In genomic region chr10:33099748-33100147, GRCh38 we compare ENCODE assay signal across 15 cellular contexts.
DNase-seq lines count a peak whose midpoint lies in the region; ATAC-seq, FAIRE-seq and TF ChIP-seq lines count a peak whose summit lies in the region.
"Had no signal": no experiment of that assay in that cellular context is flagged by ENCODE, and none has a peak within 500 bp of the region (broad histone marks: within the 10 kb centered on the region; RNA-seq: fewer than 3 reads in every experiment).

No MANE protein-coding gene starts in this region.

- ATAC-seq in activated naive CD4-positive, alpha-beta T cell treated with anti-CD3 and anti-CD28 coated beads, Interleukin-2, amount 50 U/mL, for 72 hours, result peak; percentile 60 to 73
- ATAC-seq in HG02588 (IDR thresholded peaks at IDR 0.05; ENCODE audit: unreplicated experiment), result no peak
- no peak for ATAC-seq in left ventricle myocardium superior
- ATAC-seq in HepG2, result no peak

- no peak overlapping the region for H4K8ac ChIP-seq in H1 (ENCODE audit: extremely low read depth, insufficient read depth, low read length)

- H3K4me1 ChIP-seq in H1 (replicated peaks in 1 of 4; ENCODE audit: control insufficient read depth in 3 of 4, insufficient read depth in 4 of 4, low read length in 3 of 4) (peaks cover 0 to 3% (median 0%) of the 10 kb centered on the region in 4 experiments; a peak in 1 of 7 replicates), HepG2 (ENCODE audit: insufficient read depth, low read length) (no peaks in the 10 kb centered on the region)
- H3K4me1 ChIP-seq: BE2C, upper lobe of left lung had no signal

- no peak overlapping the region for H3K27ac ChIP-seq in H1 (ENCODE audit: low read depth, low read length)
- H3K27ac ChIP-seq in HepG2 (ENCODE audit: extremely low read length, insufficient read depth, low read length), result no peak overlapping the region
- H3K27ac ChIP-seq: upper lobe of left lung had no signal

- no peaks in the 10 kb centered on the region for H3K79me1 ChIP-seq in H1 (ENCODE audit: low read depth, low read length)

- in situ Hi-C loops in HepG2 (cut with HindIII; ENCODE audit: extremely low pct_ligation_motif_present, low pct_unique_long_range_greater_than_20kb), result no loop called here

- intact Hi-C loops in left ventricle myocardium superior (cut with micrococcal nuclease), result no loop called here
- intact Hi-C loops in HepG2 (cut with micrococcal nuclease; ENCODE audit: unreplicated experiment), result no loop called here

- H4K91ac ChIP-seq in H1 (replicated peaks; ENCODE audit: insufficient read length, low read length), result no peak overlapping the region

- no peaks in the 10 kb centered on the region for H4K20me1 ChIP-seq in H1 (replicated peaks in 1 of 2; ENCODE audit: control insufficient read depth in 1 of 2, insufficient read depth in 2 of 2, low read length in 2 of 2)
- no peaks in the 10 kb centered on the region for H4K20me1 ChIP-seq in HepG2 (ENCODE audit: insufficient read depth, low read length)

- H2BK12ac ChIP-seq in H1 (ENCODE audit: low read depth, low read length), result no peak overlapping the region

- peaks cover 22% of the 10 kb centered on the region for H3K4me1 Mint-ChIP-seq in T-helper 1 cell treated with Interleukin-12 subunit alpha and Interleukin-12 subunit beta and Interleukin-4 antibody, amounts not matched to agents 30 μg/mL and 1 μg/mL, for 36 hours (ENCODE audit: low read depth)
- H3K4me1 Mint-ChIP-seq: endodermal cell had no signal

- no peak overlapping the region for H3K56ac ChIP-seq in H1 (replicated peaks; ENCODE audit: insufficient read length, low read depth, low read length)

- H3K27me3 Mint-ChIP-seq in T-helper 1 cell treated with Interleukin-12 subunit alpha and Interleukin-12 subunit beta and Interleukin-4 antibody, amounts not matched to agents 30 μg/mL and 1 μg/mL, for 36 hours (ENCODE audit: low read depth), result no peaks in the 10 kb centered on the region

- POLR2A ChIA-PET in H1 (lab: Charles Lee; ENCODE audit: partially characterized antibody), result no interaction called here
- POLR2A ChIA-PET in HepG2 (lab: Yijun Ruan, JAX), result no interaction called here

- no peak overlapping the region for H2BK5ac ChIP-seq in H1 (ENCODE audit: low read depth, low read length)

- TF ChIP-seq EP300 in H1 (IDR thresholded peaks at IDR 0.05; ENCODE audit: borderline replicate concordance in 1 of 2, low read depth in 2 of 2, low read length in 2 of 2) (no peak), HepG2 (IDR thresholded peaks at IDR 0.05; ENCODE audit: low read depth in 2 of 2, low read length in 2 of 2) (no peak), HepG2 (CRISPR knock-in tag; IDR thresholded peaks at IDR 0.05; ENCODE audit: borderline replicate concordance) (no peak)

- no peak overlapping the region for H2BK120ac ChIP-seq in H1 (replicated peaks; ENCODE audit: low read depth, low read length)

- H3K36me3 ChIP-seq in H1 (ENCODE audit: control insufficient read depth in 2 of 4, insufficient read depth in 4 of 4, low read length in 3 of 4) (peaks cover 0 to 4% (median 2%) of the 10 kb centered on the region in 4 experiments; a peak in 3 of 8 replicates), HepG2 (replicated peaks in 1 of 2; ENCODE audit: control insufficient read depth in 1 of 2, insufficient read depth in 2 of 2, low read length in 2 of 2) (no peaks in the 10 kb centered on the region)
- H3K36me3 ChIP-seq: BE2C, upper lobe of left lung had no signal

- FAIRE-seq in H1 (lab: Jason Lieb, UNC) (no peak), HepG2 (lab: Jason Lieb, UNC) (no peak)

- no peaks in the 10 kb centered on the region for H3K23me2 ChIP-seq in H1 (ENCODE audit: low read depth, low read length)

- H3K27ac Mint-ChIP-seq in activated naive CD4-positive, alpha-beta T cell treated with anti-CD3 and anti-CD28 coated beads, Interleukin-2, amount 50 U/mL, for 72 hours, result peak overlapping the region; percentile 67 to 81
- peak overlapping the region; percentile 68 for H3K27ac Mint-ChIP-seq in T-helper 1 cell treated with Interleukin-12 subunit alpha and Interleukin-12 subunit beta and Interleukin-4 antibody, amounts not matched to agents 30 μg/mL and 1 μg/mL, for 36 hours
- H3K27ac Mint-ChIP-seq: endodermal cell had no signal

- H3K27me3 ChIP-seq in H1 (replicated peaks in 1 of 4; ENCODE audit: control insufficient read depth in 3 of 4, extremely low read depth in 1 of 4, insufficient read depth in 3 of 4, low read length in 3 of 4) (no peaks in the 10 kb centered on the region), HepG2 (ENCODE audit: control insufficient read depth in 1 of 2, insufficient read depth in 2 of 2, low read length in 2 of 2) (no peaks in the 10 kb centered on the region)
- H3K27me3 ChIP-seq: BE2C, upper lobe of left lung had no signal

- no peak overlapping the region for H2BK20ac ChIP-seq in H1 (ENCODE audit: low read length)

- H3K4me3 ChIP-seq in H1 (ENCODE audit: extremely low read depth in 1 of 4, insufficient read depth in 2 of 4, low read depth in 3 of 4, low read length in 4 of 4), result no peak overlapping the region
- no peak overlapping the region for H3K4me3 ChIP-seq in HepG2 (replicated peaks in 1 of 3; ENCODE audit: insufficient read depth in 1 of 3, low read depth in 2 of 3, low read length in 3 of 3)
- H3K4me3 ChIP-seq: upper lobe of left lung had no signal

- H3K9me3 ChIP-seq in H1 (ENCODE audit: insufficient read depth in 2 of 2, low read depth in 1 of 2, low read length in 1 of 2) (peaks cover 5 to 9% of the 10 kb centered on the region in 2 experiments), HepG2 (ENCODE audit: low read length) (no peaks in the 10 kb centered on the region; the same call in 1 of the 2 replicates)
- H3K9me3 ChIP-seq: BE2C had no signal

- CTCF ChIA-PET in H1 (lab: Charles Lee; ENCODE audit: partially characterized antibody), result interaction anchor here (0.9 to 8.7 kb wide), 3 partner anchors 31 to 93 kb away, joined by 3 to 47 read pairs (median 3); no protein-coding TSS in a partner anchor
- CTCF ChIA-PET in HepG2 (lab: Yijun Ruan, JAX; ENCODE audit: low intra/inter-chr PET ratio, low total read pairs), result no interaction called here

- no peak overlapping the region for H4K5ac ChIP-seq in H1 (ENCODE audit: insufficient read length, low read depth, low read length)

- WGBS in H1 (ENCODE audit: extremely low coverage in 1 of 2, insufficient coverage in 1 of 2, insufficient read length in 1 of 2, insufficient replicate concordance in 2 of 2, low coverage in 1 of 2, low lambda C conversion rate in 2 of 2, missing lambda C conversion rate in 1 of 2), 2 experiments, result 79% methylated on average over 1 of the region's 1 CpG; no CpG with 5 or more reads in 1 of the 2 experiments
- WGBS in HepG2 (ENCODE audit: low lambda C conversion rate), result 0% methylated on average over 1 of the region's 1 CpG

- TF ChIP-seq CTCF in H1 (IDR thresholded peaks at IDR 0.05; ENCODE audit: control extremely low read depth in 1 of 3, insufficient read depth in 1 of 3, low read depth in 1 of 3, low read length in 3 of 3) (no peak), HepG2 (CRISPR knock-in tag; IDR thresholded peaks at IDR 0.05) (no peak)

- H3K18ac ChIP-seq in H1 (ENCODE audit: extremely low read depth, low read length), result no peak overlapping the region

- H2BK15ac ChIP-seq in H1 (ENCODE audit: low read length), result no peak overlapping the region

- H3K14ac ChIP-seq in H1 (ENCODE audit: insufficient read length), result no peak overlapping the region

- H3K79me2 ChIP-seq in H1 (ENCODE audit: control insufficient read depth in 1 of 2, insufficient read depth in 2 of 2, low read length in 2 of 2), result no peaks in the 10 kb centered on the region
- H3K79me2 ChIP-seq in HepG2 (ENCODE audit: insufficient read depth, low read length), result no peaks in the 10 kb centered on the region

- H3K4me3 Mint-ChIP-seq in T-helper 1 cell treated with Interleukin-12 subunit alpha and Interleukin-12 subunit beta and Interleukin-4 antibody, amounts not matched to agents 30 μg/mL and 1 μg/mL, for 36 hours, result no peak overlapping the region
- H3K4me3 Mint-ChIP-seq: endodermal cell had no signal

- no peak for DNase-seq in activated naive CD4-positive, alpha-beta T cell treated with anti-CD3 and anti-CD28 coated beads, Interleukin-2, amount 50 U/mL, for 72 hours (ENCODE audit: low spot score in 2 of 2)
- no peak for DNase-seq in activated naive CD4-positive, alpha-beta T cell treated with anti-CD3 and anti-CD28 coated beads, Interleukin-2, amount 50 U/mL, for 16 hours
- DNase-seq in H1 (ENCODE audit: low read depth in 1 of 2, low spot score in 2 of 2) (no peak), 8988T (no peak), left ventricle myocardium superior (no peak), HepG2 (ENCODE audit: low spot score) (no peak)
- DNase-seq: amygdala, BE2C, endodermal cell, GOT3, NCI-H2081 treated with DMSO at 0.1 percent for 48 hours, T1000, upper lobe of left lung had no signal

- peaks cover 8 to 40% of the 10 kb centered on the region in 2 donors for H3K9me3 Mint-ChIP-seq in activated naive CD4-positive, alpha-beta T cell treated with anti-CD3 and anti-CD28 coated beads, Interleukin-2, amount 50 U/mL, for 72 hours
- H3K9me3 Mint-ChIP-seq in T-helper 1 cell treated with Interleukin-12 subunit alpha and Interleukin-12 subunit beta and Interleukin-4 antibody, amounts not matched to agents 30 μg/mL and 1 μg/mL, for 36 hours, result peaks cover 27% of the 10 kb centered on the region

- peaks cover 10 to 22% of the 10 kb centered on the region in 2 donors for H3K36me3 Mint-ChIP-seq in activated naive CD4-positive, alpha-beta T cell treated with anti-CD3 and anti-CD28 coated beads, Interleukin-2, amount 50 U/mL, for 72 hours
- peaks cover 6% of the 10 kb centered on the region for H3K36me3 Mint-ChIP-seq in T-helper 1 cell treated with Interleukin-12 subunit alpha and Interleukin-12 subunit beta and Interleukin-4 antibody, amounts not matched to agents 30 μg/mL and 1 μg/mL, for 36 hours (ENCODE audit: low read depth)

- no peak overlapping the region for H3K23ac ChIP-seq in H1 (ENCODE audit: insufficient read length)

- H3K4me2 ChIP-seq in H1 (ENCODE audit: insufficient read depth in 1 of 2, low read depth in 2 of 2, low read length in 2 of 2) (no peak overlapping the region), HepG2 (ENCODE audit: low read depth, low read length) (no peak overlapping the region)

- H2AK5ac ChIP-seq in H1 (ENCODE audit: low read depth, low read length), result no peak overlapping the region

- H3K9ac ChIP-seq in H1 (replicated peaks in 1 of 4; ENCODE audit: extremely low read depth in 1 of 4, low read depth in 3 of 4, low read length in 3 of 4), result no peak overlapping the region
- no peak overlapping the region for H3K9ac ChIP-seq in HepG2 (ENCODE audit: insufficient read depth, low read depth, low read length)

- no TSS peak for BruUV-seq in HepG2 (replicated peaks; lab: Mats Ljungman, UMichigan)

- peak overlapping the region; percentile 61 for H3K4ac ChIP-seq in H1 (replicated peaks; ENCODE audit: insufficient read length, low read depth, low read length)

- TF ChIP-seq POLR2A in H1 (IDR thresholded peaks at IDR 0.05; ENCODE audit: control extremely low read depth in 1 of 2, low read depth in 2 of 2, low read length in 2 of 2) (no peak), HepG2 (IDR thresholded peaks at IDR 0.05; ENCODE audit: insufficient read depth in 1 of 2, low read depth in 2 of 2, low read length in 2 of 2) (no peak)

- H2AFZ ChIP-seq in H1 (ENCODE audit: low read length) (no peak overlapping the region), HepG2 (ENCODE audit: low read length) (no peak overlapping the region)

- TF ChIP-seq RAD21 in H1 (IDR thresholded peaks at IDR 0.05 in 1 of 2, conservative IDR thresholded peaks at IDR 0.05 in 1 of 2; ENCODE audit: low read depth in 2 of 2, low read length in 2 of 2), result no peak
- TF ChIP-seq RAD21 in HepG2 (CRISPR knock-in tag; IDR thresholded peaks at IDR 0.05), result no peak

Comparison
In these comparisons a context has a peak if more than half of its experiments do, and no peak if none do; other contexts are left out.
1. ATAC-seq: peak in activated naive CD4-positive, alpha-beta T cell treated with anti-CD3 and anti-CD28 coated beads, Interleukin-2, amount 50 U/mL, for 72 hours (2 of 2); none in HG02588 (single experiment), left ventricle myocardium superior (single experiment) and HepG2 (single experiment).